Comparison of ENCODE assay signal across 9 cellular contexts in genomic region chr1:234114648-234115307, GRCh38.
DNase-seq lines count a peak whose midpoint lies in the region; ATAC-seq and TF ChIP-seq lines count a peak whose summit lies in the region.
"Had no signal": no experiment of that assay in that cellular context is flagged by ENCODE, and none has a peak within 500 bp of the region (broad histone marks: within the 10 kb centered on the region; RNA-seq: fewer than 3 reads in every experiment).

No MANE protein-coding gene starts in this region.

- peaks cover 0 to 4% of the 10 kb centered on the region in 2 donors for H3K4me1 ChIP-seq in aorta (ENCODE audit: control insufficient read depth in 1 of 2, insufficient read depth in 2 of 2, low read length in 2 of 2)

- no peaks in the 10 kb centered on the region for H3K36me3 ChIP-seq in aorta (ENCODE audit: control insufficient read depth in 1 of 2, insufficient read depth in 2 of 2, low read length in 1 of 2)

- peak; percentile 31 for TF ChIP-seq CTCF in GM13976 (IDR thresholded peaks at IDR 0.05; ENCODE audit: borderline replicate concordance, control extremely low read depth, extremely low read depth, insufficient read depth, missing control alignments)

- ATAC-seq in T-helper 17 cell (peak; percentile 52), aorta (ENCODE audit: low FRiP score) (peak; percentile 68)

- intact Hi-C loops in aorta (cut with DNase I), result loop anchor here (5.0 to 10.0 kb wide), 2 partner anchors 208 to 210 kb away; no protein-coding TSS in a partner anchor

- peaks cover 10% of the 10 kb centered on the region for H3K4me1 Mint-ChIP-seq in T-helper 17 cell

- no peaks in the 10 kb centered on the region for H3K27me3 ChIP-seq in aorta (ENCODE audit: control insufficient read depth in 1 of 2, insufficient read depth in 2 of 2, low read length in 1 of 2)

- H3K4me3 ChIP-seq in aorta (ENCODE audit: low read length in 2 of 2), result peak overlapping the region in 1 of 2 donors; percentile 26

- 17% methylated on average over 11 of the region's 11 CpGs for WGBS in aorta, 2 donors

- DNase-seq in AML-193 (lab: John Stamatoyannopoulos, UW), result peak; percentile 32 to 37
- peak; percentile 58 for DNase-seq in GM13976 (ENCODE audit: low spot score)
- DNase-seq in NCI-H1436 (lab: John Stamatoyannopoulos, UW), result peak; percentile 65
- no peak for DNase-seq in T-helper 17 cell
- peak; percentile 47 for DNase-seq in ecto neural progenitor cell (ENCODE audit: low spot score)
- peak; percentile 40 for DNase-seq in middle frontal gyrus (ENCODE audit: extremely low spot score, low spot score)
- no peak for DNase-seq in aorta
- DNase-seq in OCI-M2 (lab: John Stamatoyannopoulos, UW; ENCODE audit: unreplicated experiment), result no peak

- H3K9me3 ChIP-seq in T-helper 17 cell (ENCODE audit: control insufficient read depth, low read length, poor library complexity, severe bottlenecking) (no peaks in the 10 kb centered on the region), aorta (ENCODE audit: control insufficient read depth, low read length) (no peaks in the 10 kb centered on the region)

- H3K27me3 Mint-ChIP-seq in T-helper 17 cell, result peaks cover 49% of the 10 kb centered on the region

- no peak overlapping the region for H3K27ac ChIP-seq in aorta (ENCODE audit: low read depth in 1 of 2, low read length in 2 of 2)

- H3K4me3 Mint-ChIP-seq in T-helper 17 cell, result no peak overlapping the region
- H3K4me3 Mint-ChIP-seq: IgD-negative memory B cell had no signal

- no peaks in the 10 kb centered on the region for H3K36me3 Mint-ChIP-seq in T-helper 17 cell (ENCODE audit: low read depth)
- H3K36me3 Mint-ChIP-seq: IgD-negative memory B cell had no signal

- peak overlapping the region; percentile 45 for H3K27ac Mint-ChIP-seq in T-helper 17 cell

- in situ Hi-C loops in GM13976 (cut with MboI; ENCODE audit: low sequenced_read_pairs, unreplicated experiment), result no loop called here

Comparison
In these comparisons a context has a peak if more than half of its experiments do, and no peak if none do; other contexts are left out.
1. DNase-seq: peak in AML-193 (2 of 2), GM13976 (single experiment), NCI-H1436 (single experiment), ecto neural progenitor cell (single experiment) and middle frontal gyrus (single experiment); none in T-helper 17 cell (0 of 3), aorta (0 of 2) and OCI-M2 (single experiment).